25 cellular contexts compared by ENCODE assay signal in the genomic region with DNA sequence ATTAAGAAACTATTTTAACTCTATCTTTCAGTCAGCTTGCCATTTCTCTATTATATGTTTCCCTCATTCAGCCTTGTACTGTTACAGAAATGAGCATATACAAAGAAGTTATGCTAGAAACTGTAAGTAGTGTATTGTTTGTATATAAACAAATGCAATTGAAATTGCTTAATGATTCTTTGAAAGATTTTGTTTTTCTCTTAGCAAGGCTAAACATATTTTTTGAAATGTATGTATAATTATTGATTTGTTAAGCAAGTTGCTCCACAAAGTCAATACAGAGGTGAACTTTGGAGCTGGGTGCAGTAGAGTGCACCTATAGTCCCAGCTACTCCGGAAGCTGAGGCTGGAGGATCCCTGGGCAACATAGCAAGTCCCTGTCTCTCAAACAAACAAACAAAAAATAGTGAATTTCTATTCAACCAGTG.
"Had no signal": no experiment of that assay in that cellular context is flagged by ENCODE, and none has a peak within 500 bp of the region (broad histone marks: within the 10 kb centered on the region; RNA-seq: fewer than 3 reads in every experiment).

No MANE protein-coding gene starts in this region.

- FAIRE-seq: endothelial cell of umbilical vein, urothelium cell line had no signal

- H3K36me3 ChIP-seq: esophagus muscularis mucosa, gastroesophageal sphincter, heart left ventricle, prostate gland, right atrium auricular region, sigmoid colon, spleen, tibial artery, upper lobe of left lung had no signal

- DNase-seq: dorsolateral prefrontal cortex; effector memory CD4-positive, alpha-beta T cell; foreskin keratinocyte; heart left ventricle; hippocampal formation; left cardiac atrium; left ventricle myocardium superior; naive thymus-derived CD8-positive, alpha-beta T cell; nephron progenitor cell; nucleus accumbens; sigmoid colon; spleen; stimulated activated CD4-positive, alpha-beta T cell treated with anti-CD3 and anti-CD28 coated beads, Interleukin-4, amount 100 ng/mL, for 4 hours; stimulated activated naive CD8-positive, alpha-beta T cell treated with anti-CD3 and anti-CD28 coated beads, Interleukin-15, Interleukin-2, amounts not matched to agents 100 U/mL and 50 U/mL, for 24 hours; substantia nigra; testis; tibial artery; upper lobe of left lung had no signal

- H3K27me3 ChIP-seq: dorsolateral prefrontal cortex, esophagus muscularis mucosa, foreskin keratinocyte, gastroesophageal sphincter, heart left ventricle, right atrium auricular region, sigmoid colon, spleen, testis, tibial artery, upper lobe of left lung had no signal

- H3K9me3 ChIP-seq: esophagus muscularis mucosa, gastroesophageal sphincter, heart left ventricle, prostate gland, right atrium auricular region, sigmoid colon, spleen, testis, tibial artery, upper lobe of left lung had no signal

- H3K27ac ChIP-seq: dorsolateral prefrontal cortex, esophagus muscularis mucosa, foreskin keratinocyte, gastroesophageal sphincter, heart left ventricle, prostate gland, right atrium auricular region, sigmoid colon, spleen, testis, tibial artery, upper lobe of left lung had no signal

- H3K4me1 ChIP-seq: esophagus muscularis mucosa, foreskin keratinocyte, gastroesophageal sphincter, prostate gland, sigmoid colon, spleen, upper lobe of left lung had no signal

- H3K4me3 ChIP-seq: dorsolateral prefrontal cortex, esophagus muscularis mucosa, gastroesophageal sphincter, heart left ventricle, lung, prostate gland, right atrium auricular region, sigmoid colon, spleen, testis, tibial artery, upper lobe of left lung had no signal
